ENCODE assay signal across 15 cellular contexts in genomic region chr1:111172463-111172862, GRCh38. TPM values are rescaled to one million over a fixed set of nuclear protein-coding genes. Genes with fewer than 3 reads are reported as not detected.
"Had no signal": no experiment of that assay in that cellular context is flagged by ENCODE, and none has a peak within 500 bp of the region (broad histone marks: within the 10 kb centered on the region; RNA-seq: fewer than 3 reads in every experiment).

No MANE protein-coding gene starts in this region.

- H3K4me3 ChIP-seq: ascending aorta, ovary had no signal

- H3K27me3 ChIP-seq: ascending aorta, ovary had no signal

- H3K9me3 ChIP-seq: ascending aorta, ovary had no signal

- H3K36me3 ChIP-seq: ovary had no signal

- H3K27me3 Mint-ChIP-seq: activated CD4-positive, alpha-beta memory T cell treated with anti-CD3 and anti-CD28 coated beads, Interleukin-2, amount 10 ng/mL, durations not matched to agents 7 days and 5 days had no signal

- H3K4me1 Mint-ChIP-seq: activated CD4-positive, alpha-beta memory T cell treated with anti-CD3 and anti-CD28 coated beads, Interleukin-2, amount 10 ng/mL, durations not matched to agents 7 days and 5 days had no signal

- DNase-seq: activated CD4-positive, alpha-beta memory T cell treated with anti-CD3 and anti-CD28 coated beads, Interleukin-2, amount 10 ng/mL, durations not matched to agents 7 days and 5 days; activated CD4-positive, alpha-beta T cell treated with anti-CD3 and anti-CD28 coated beads for 4 hours; activated CD8-positive, alpha-beta memory T cell treated with anti-CD3 and anti-CD28 coated beads, Interleukin-2, amount 50 U/mL, for 4 hours; dermis blood vessel endothelial cell; foreskin melanocyte; immature natural killer cell; ovary; stimulated activated CD4-positive, alpha-beta T cell treated with anti-CD3 and anti-CD28 coated beads, Interleukin-1b, Interleukin-23, amount 100 ng/mL, for 48 hours; T-helper 9 cell had no signal

- H3K27ac ChIP-seq: ascending aorta, epithelial cell of prostate, ovary, VCaP had no signal

- H3K27ac Mint-ChIP-seq: activated CD4-positive, alpha-beta memory T cell treated with anti-CD3 and anti-CD28 coated beads, Interleukin-2, amount 10 ng/mL, durations not matched to agents 7 days and 5 days had no signal

- H3K9me3 Mint-ChIP-seq: activated CD4-positive, alpha-beta memory T cell treated with anti-CD3 and anti-CD28 coated beads, Interleukin-2, amount 10 ng/mL, durations not matched to agents 7 days and 5 days; immature natural killer cell had no signal

- ATAC-seq: sciatic nerve had no signal

- H3K4me3 Mint-ChIP-seq: activated CD4-positive, alpha-beta memory T cell treated with anti-CD3 and anti-CD28 coated beads, Interleukin-2, amount 10 ng/mL, durations not matched to agents 7 days and 5 days; immature natural killer cell had no signal

- FAIRE-seq: bronchial epithelial cell had no signal

- H3K4me1 ChIP-seq: ascending aorta had no signal

RNA-seq across cellular contexts. Expression of gene CHI3L2, which starts 55.0 kb away (rescaled TPM):
- total RNA-seq: bronchial epithelial cell, chondrocyte had no signal
